ENCODE assay signal across 9 cellular contexts in the genomic region with DNA sequence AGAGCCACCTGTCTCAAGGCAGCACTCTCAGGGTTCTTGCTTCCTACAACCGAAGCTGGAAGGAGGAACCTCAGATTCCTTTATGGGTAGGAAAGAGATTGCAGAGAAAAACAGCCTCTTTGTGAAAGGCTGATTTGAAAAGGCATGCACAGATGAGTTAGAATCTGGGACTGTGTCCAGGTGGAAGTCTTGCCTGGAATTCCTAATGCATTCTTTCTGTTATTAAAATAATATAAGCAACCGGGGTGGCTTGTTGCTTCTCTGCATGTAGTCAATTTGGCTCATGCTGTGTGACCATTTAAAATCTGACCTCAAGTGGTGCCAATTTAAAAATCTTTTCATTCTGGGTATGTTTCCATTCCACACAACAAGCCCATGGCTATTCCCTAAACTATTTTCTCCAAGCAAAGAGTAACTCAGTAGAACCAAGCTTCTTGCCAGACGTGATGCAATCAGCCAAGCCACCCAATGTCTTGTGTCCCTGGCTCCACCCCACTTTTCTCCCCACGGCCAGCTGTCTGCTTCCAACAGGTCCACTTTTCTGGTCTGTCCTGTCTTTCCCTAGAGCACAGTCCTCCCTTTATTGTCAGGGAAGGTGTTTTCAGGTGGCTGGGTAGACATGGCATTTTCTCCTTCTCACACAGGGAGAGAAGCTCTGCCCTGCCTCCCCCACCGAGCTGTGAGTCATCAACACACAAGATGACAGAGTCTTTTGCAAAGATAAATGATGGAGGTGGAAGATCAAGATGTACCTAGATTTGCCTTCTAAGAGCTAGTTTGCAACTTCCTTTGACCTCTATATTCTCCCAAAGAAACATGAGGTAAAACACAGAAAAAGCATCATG.
A peak's percentile ranks its signal among the peaks of the same experiment; 100 is the strongest.
DNase-seq lines count a peak whose midpoint lies in the region; ATAC-seq and TF ChIP-seq lines count a peak whose summit lies in the region.
"Had no signal": no experiment of that assay in that cellular context is flagged by ENCODE, and none has a peak within 500 bp of the region (broad histone marks: within the 10 kb centered on the region; RNA-seq: fewer than 3 reads in every experiment).

No MANE protein-coding gene starts in this region.

- peak; percentile 89 to 92 for ATAC-seq in activated T-cell treated with anti-CD3 and anti-CD28 coated beads, Interleukin-2, amount 50 U/mL, for 72 hours (replicated peaks in 1 of 2)
- ATAC-seq in heart left ventricle: peak; percentile 40 to 71 (median 54)
- no peak for ATAC-seq in GM18870 (IDR thresholded peaks at IDR 0.05; ENCODE audit: unreplicated experiment)

- DNase-seq in SIG-M5 treated with dmso at 0.1 percent for 504 hours (lab: John Stamatoyannopoulos, UW; ENCODE audit: unreplicated experiment) (peak; percentile 19), SIG-M5 (lab: John Stamatoyannopoulos, UW) (no peak), heart left ventricle (peak in 4 of 5 donors; percentile 50 to 87 (median 68)), HuH-7 (ENCODE audit: low spot score) (no peak)
- peak; percentile 48 to 60 for DNase-seq in activated T-cell treated with anti-CD3 and anti-CD28 coated beads, Interleukin-2, amount 50 U/mL, for 72 hours
- DNase-seq in stimulated activated CD4-positive, alpha-beta T cell treated with anti-CD3 and anti-CD28 coated beads, Interleukin-12 subunit alpha, Interleukin-12 subunit beta, amount 100 ng/mL, for 24 hours (ENCODE audit: low read depth in 2 of 2): peak; percentile 34 to 39
- no peak for DNase-seq in effector CD8-positive, alpha-beta T cell (lab: John Stamatoyannopoulos, UW)
- DNase-seq: DND-41 had no signal

- H3K27ac ChIP-seq in heart left ventricle: peak overlapping the region; percentile 17 to 85 (median 64)

- H3K4me1 ChIP-seq in heart left ventricle: peaks cover 0 to 38% (median 18%) of the 10 kb centered on the region in 12 donors

- H3K9me3 ChIP-seq in heart left ventricle: no peaks in the 10 kb centered on the region

- H3K4me3 ChIP-seq in heart left ventricle: no peak overlapping the region

- no peaks in the 10 kb centered on the region for H3K27me3 Mint-ChIP-seq in activated T-cell treated with anti-CD3 and anti-CD28 coated beads, Interleukin-2, amount 50 U/mL, for 72 hours (ENCODE audit: low read depth)

- WGBS in heart left ventricle, 4 donors: 32 to 40% (median 35%) methylated on average over 5 of the region's 5 CpGs

- no peak for TF ChIP-seq CTCF in heart left ventricle (IDR thresholded peaks at IDR 0.05)

- no peaks in the 10 kb centered on the region for H3K27me3 ChIP-seq in heart left ventricle

- intact Hi-C loops in heart left ventricle (cut with DNase I): no loop called here

- peak overlapping the region; percentile 53 to 56 for H3K4me3 Mint-ChIP-seq in activated T-cell treated with anti-CD3 and anti-CD28 coated beads, Interleukin-2, amount 50 U/mL, for 72 hours

- peaks cover 41% of the 10 kb centered on the region for H3K4me1 Mint-ChIP-seq in activated T-cell treated with anti-CD3 and anti-CD28 coated beads, Interleukin-2, amount 50 U/mL, for 72 hours (ENCODE audit: low read depth)

- H3K36me3 ChIP-seq in heart left ventricle: no peaks in the 10 kb centered on the region

- H3K27ac Mint-ChIP-seq in activated T-cell treated with anti-CD3 and anti-CD28 coated beads, Interleukin-2, amount 50 U/mL, for 72 hours: peak overlapping the region; percentile 72

- TF ChIP-seq POLR2A in heart left ventricle (IDR thresholded peaks at IDR 0.05): no peak

- H3K36me3 Mint-ChIP-seq in activated T-cell treated with anti-CD3 and anti-CD28 coated beads, Interleukin-2, amount 50 U/mL, for 72 hours (ENCODE audit: insufficient read depth in 2 of 2): no peaks in the 10 kb centered on the region

- H3K9me3 Mint-ChIP-seq in activated T-cell treated with anti-CD3 and anti-CD28 coated beads, Interleukin-2, amount 50 U/mL, for 72 hours: no peaks in the 10 kb centered on the region

Comparison
In these comparisons a context has a peak if more than half of its experiments do, and no peak if none do; other contexts are left out.
1. DNase-seq: peak in SIG-M5 treated with dmso at 0.1 percent for 504 hours (single experiment), activated T-cell treated with anti-CD3 and anti-CD28 coated beads, Interleukin-2, amount 50 U/mL, for 72 hours (2 of 2), heart left ventricle (4 of 5) and stimulated activated CD4-positive, alpha-beta T cell treated with anti-CD3 and anti-CD28 coated beads, Interleukin-12 subunit alpha, Interleukin-12 subunit beta, amount 100 ng/mL, for 24 hours (2 of 2); none in SIG-M5 (single experiment), HuH-7 (single experiment) and effector CD8-positive, alpha-beta T cell (single experiment).